Comparison of ENCODE assay signal across 18 cellular contexts in the genomic region with DNA sequence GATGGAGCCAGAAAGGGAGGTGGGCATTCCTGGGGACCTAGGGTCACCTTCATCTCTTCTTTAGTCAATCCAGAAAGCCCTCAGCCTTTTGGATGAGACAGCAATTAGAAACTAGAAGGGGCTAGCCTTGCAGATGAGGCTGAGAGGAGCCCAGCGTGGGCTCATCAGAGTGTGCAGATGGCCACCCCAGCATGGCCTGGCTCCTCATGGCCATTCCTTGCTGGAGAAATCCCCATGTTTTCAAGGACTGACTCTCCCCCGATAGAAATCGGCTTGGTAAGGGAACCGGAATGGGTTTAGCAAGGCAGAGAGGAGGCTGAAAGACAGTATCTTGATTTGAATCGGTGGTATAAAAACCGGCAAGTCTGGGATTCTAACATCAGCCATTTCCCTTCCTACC.
A peak's percentile ranks its signal among the peaks of the same experiment; 100 is the strongest.
DNase-seq lines count a peak whose midpoint lies in the region; ATAC-seq and TF ChIP-seq lines count a peak whose summit lies in the region.
"Had no signal": no experiment of that assay in that cellular context is flagged by ENCODE, and none has a peak within 500 bp of the region (broad histone marks: within the 10 kb centered on the region; RNA-seq: fewer than 3 reads in every experiment).

No MANE protein-coding gene starts in this region.

- TF ChIP-seq CTCF in brain (conservative IDR thresholded peaks at IDR 0.05) (no peak), coronary artery (IDR thresholded peaks at IDR 0.05) (no peak)

- H3K27ac ChIP-seq in coronary artery: no peak overlapping the region
- H3K27ac ChIP-seq: A549, GM23248 had no signal

- in situ Hi-C loops in G401 (cut with HindIII; ENCODE audit: low sequenced_read_pairs): no loop called here

- H3K36me3 Mint-ChIP-seq in brain: no peaks in the 10 kb centered on the region
- H3K36me3 Mint-ChIP-seq: CD4-positive, alpha-beta memory T cell had no signal

- peak; percentile 79 for DNase-seq in G401 (ENCODE audit: low spot score)
- DNase-seq in coronary artery (ENCODE audit: low spot score): peak; percentile 46
- peak; percentile 57 for DNase-seq in mesenteric fat pad (ENCODE audit: low spot score)
- DNase-seq in SK-N-DZ (ENCODE audit: low spot score): no peak
- no peak for DNase-seq in AG20443 (ENCODE audit: low spot score)
- DNase-seq: 8988T; ACHN; Calu3; CD4-positive, alpha-beta memory T cell; COR-L47; DMS53; DMS79 treated with DMSO at 0.1 percent for 48 hours; GM23248; H9 had no signal

- ATAC-seq in GM18909 (IDR thresholded peaks at IDR 0.05; ENCODE audit: poor library complexity, unreplicated experiment): no peak
- ATAC-seq: A549, HCT116 had no signal

- no peak overlapping the region for H3K4me3 Mint-ChIP-seq in brain
- H3K4me3 Mint-ChIP-seq: CD4-positive, alpha-beta memory T cell; H9 had no signal

- no peak overlapping the region for H3K4me3 ChIP-seq in coronary artery
- H3K4me3 ChIP-seq: A549, GM23248 had no signal

- H3K9me3 Mint-ChIP-seq in brain: peaks cover 0 to 6% (median 0%) of the 10 kb centered on the region in 5 experiments
- H3K9me3 Mint-ChIP-seq: CD4-positive, alpha-beta memory T cell; H9 had no signal

- H3K27ac Mint-ChIP-seq in brain: peak overlapping the region; percentile 10 to 90 (median 59)
- H3K27ac Mint-ChIP-seq: CD4-positive, alpha-beta memory T cell; H9 had no signal

- H3K4me1 Mint-ChIP-seq in brain: peaks cover 55% of the 10 kb centered on the region

- peaks cover 2% of the 10 kb centered on the region for H3K27me3 Mint-ChIP-seq in brain

Comparison
In these comparisons a context has a peak if more than half of its experiments do, and no peak if none do; other contexts are left out.
1. DNase-seq: peak in G401 (single experiment), coronary artery (single experiment) and mesenteric fat pad (single experiment); none in SK-N-DZ (single experiment) and AG20443 (single experiment).